ENCODE assay signal across 13 cellular contexts in the genomic region with DNA sequence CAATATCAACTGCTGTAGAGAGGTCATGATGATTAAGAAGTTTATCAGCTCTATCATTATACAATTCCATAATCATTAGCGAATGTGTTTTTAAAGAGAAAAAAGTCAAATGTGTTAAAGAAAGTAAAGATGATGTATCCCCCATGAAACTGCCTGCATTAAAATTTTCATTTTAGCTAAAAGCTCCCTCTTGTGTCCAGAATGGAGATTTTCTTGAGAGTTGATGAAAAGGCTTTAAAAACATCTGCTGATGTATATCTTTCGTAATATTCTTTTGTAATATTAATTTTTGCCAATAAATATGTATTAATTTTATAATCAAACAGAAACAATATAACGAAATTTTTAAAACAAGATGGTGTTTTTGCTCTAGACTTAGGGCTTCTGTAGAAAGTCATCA. TPM values are rescaled to one million over a fixed set of nuclear protein-coding genes. Genes with fewer than 3 reads are reported as not detected.
A peak's percentile ranks its signal among the peaks of the same experiment; 100 is the strongest.
DNase-seq lines count a peak whose midpoint lies in the region; ATAC-seq, FAIRE-seq and TF ChIP-seq lines count a peak whose summit lies in the region.
"Had no signal": no experiment of that assay in that cellular context is flagged by ENCODE, and none has a peak within 500 bp of the region (broad histone marks: within the 10 kb centered on the region; RNA-seq: fewer than 3 reads in every experiment).

No MANE protein-coding gene starts in this region.

- H3K9me3 ChIP-seq in endodermal cell (ENCODE audit: control insufficient read depth, low read length) (peaks cover 11% of the 10 kb centered on the region), small intestine (ENCODE audit: control insufficient read depth, low read depth) (no peaks in the 10 kb centered on the region)

- no peak overlapping the region for H3K27ac Mint-ChIP-seq in activated CD8-positive, alpha-beta T cell treated with anti-CD3 and anti-CD28 coated beads for 36 hours
- H3K27ac Mint-ChIP-seq in activated CD8-positive, alpha-beta T cell treated with anti-CD3 and anti-CD28 coated beads, Interleukin-2, amount 10 ng/mL, durations not matched to agents 7 days and 5 days = no peak overlapping the region
- H3K27ac Mint-ChIP-seq in endodermal cell = no peak overlapping the region
- H3K27ac Mint-ChIP-seq: CD4-positive, CD25-positive, alpha-beta regulatory T cell had no signal

- H3K9ac ChIP-seq in endodermal cell (ENCODE audit: extremely low read depth, low read length, poor library complexity, severe bottlenecking) = no peak overlapping the region

- CTCF ChIA-PET in activated CD8-positive, alpha-beta T cell treated with anti-CD3 and anti-CD28 coated beads for 36 hours (lab: Charles Lee) = interaction anchor here (1.3 kb wide), 1 partner anchor 10 kb away, joined by 3 read pairs; no protein-coding TSS in a partner anchor
- CTCF ChIA-PET in activated CD8-positive, alpha-beta T cell treated with anti-CD3 and anti-CD28 coated beads, Interleukin-2, amount 10 ng/mL, durations not matched to agents 7 days and 5 days (lab: Charles Lee) = no interaction called here

- DNase-seq in activated CD8-positive, alpha-beta T cell treated with anti-CD3 and anti-CD28 coated beads for 36 hours = no peak
- no peak for DNase-seq in activated CD8-positive, alpha-beta T cell treated with anti-CD3 and anti-CD28 coated beads, Interleukin-2, amount 10 ng/mL, durations not matched to agents 7 days and 5 days
- peak; percentile 2 for DNase-seq in NB4 (ENCODE audit: low read depth)
- no peak for DNase-seq in endodermal cell
- DNase-seq in small intestine = no peak
- DNase-seq in GF-D8 (lab: John Stamatoyannopoulos, UW) = no peak
- no peak for DNase-seq in stimulated activated CD4-positive, alpha-beta T cell treated with anti-CD3 and anti-CD28 coated beads, Interleukin-4, amount 100 ng/mL, for 24 hours
- DNase-seq: CD4-positive, CD25-positive, alpha-beta regulatory T cell; mesendoderm; WERI-Rb-1 had no signal

- intact Hi-C loops in activated CD8-positive, alpha-beta T cell treated with anti-CD3 and anti-CD28 coated beads for 36 hours (cut with micrococcal nuclease) = no loop called here

- peaks cover 3% of the 10 kb centered on the region for H3K4me1 Mint-ChIP-seq in activated CD8-positive, alpha-beta T cell treated with anti-CD3 and anti-CD28 coated beads for 36 hours (ENCODE audit: low read depth)
- H3K4me1 Mint-ChIP-seq in activated CD8-positive, alpha-beta T cell treated with anti-CD3 and anti-CD28 coated beads, Interleukin-2, amount 10 ng/mL, durations not matched to agents 7 days and 5 days (ENCODE audit: low read depth) = no peaks in the 10 kb centered on the region
- peaks cover 6% of the 10 kb centered on the region for H3K4me1 Mint-ChIP-seq in endodermal cell
- H3K4me1 Mint-ChIP-seq: central memory CD8-positive, alpha-beta T cell had no signal

- POLR2A ChIA-PET in activated CD8-positive, alpha-beta T cell treated with anti-CD3 and anti-CD28 coated beads for 36 hours (lab: Charles Lee) = no interaction called here
- POLR2A ChIA-PET in activated CD8-positive, alpha-beta T cell treated with anti-CD3 and anti-CD28 coated beads, Interleukin-2, amount 10 ng/mL, durations not matched to agents 7 days and 5 days (lab: Charles Lee) = no interaction called here

- peak; percentile 10 for FAIRE-seq in small intestine (lab: Jason Lieb, UNC)

- TF ChIP-seq CTCF in activated CD8-positive, alpha-beta T cell treated with anti-CD3 and anti-CD28 coated beads for 36 hours (IDR thresholded peaks at IDR 0.05) = peak; percentile 40
- TF ChIP-seq CTCF in NB4 (IDR thresholded peaks at IDR 0.05; ENCODE audit: low read depth, low read length) (peak; percentile 4), endodermal cell (conservative IDR thresholded peaks at IDR 0.05) (peak; percentile 69)

- no peaks in the 10 kb centered on the region for H3K9me3 Mint-ChIP-seq in activated CD8-positive, alpha-beta T cell treated with anti-CD3 and anti-CD28 coated beads for 36 hours
- no peaks in the 10 kb centered on the region for H3K9me3 Mint-ChIP-seq in activated CD8-positive, alpha-beta T cell treated with anti-CD3 and anti-CD28 coated beads, Interleukin-2, amount 10 ng/mL, durations not matched to agents 7 days and 5 days (ENCODE audit: insufficient read depth)
- H3K9me3 Mint-ChIP-seq in endodermal cell = peaks cover 10% of the 10 kb centered on the region
- H3K9me3 Mint-ChIP-seq: central memory CD8-positive, alpha-beta T cell had no signal

- no peak overlapping the region for H3K4me3 Mint-ChIP-seq in activated CD8-positive, alpha-beta T cell treated with anti-CD3 and anti-CD28 coated beads for 36 hours
- no peak overlapping the region for H3K4me3 Mint-ChIP-seq in activated CD8-positive, alpha-beta T cell treated with anti-CD3 and anti-CD28 coated beads, Interleukin-2, amount 10 ng/mL, durations not matched to agents 7 days and 5 days
- H3K4me3 Mint-ChIP-seq in endodermal cell = no peak overlapping the region
- H3K4me3 Mint-ChIP-seq: CD4-positive, CD25-positive, alpha-beta regulatory T cell; central memory CD8-positive, alpha-beta T cell had no signal

- ATAC-seq in activated CD8-positive, alpha-beta T cell treated with anti-CD3 and anti-CD28 coated beads for 36 hours = no peak
- ATAC-seq in activated CD8-positive, alpha-beta T cell treated with anti-CD3 and anti-CD28 coated beads, Interleukin-2, amount 10 ng/mL, durations not matched to agents 7 days and 5 days = no peak
- ATAC-seq in GM21447 (IDR thresholded peaks at IDR 0.05; ENCODE audit: unreplicated experiment) = no peak

- H3K36me3 ChIP-seq in endodermal cell (ENCODE audit: control insufficient read depth, insufficient read depth, low read length) (no peaks in the 10 kb centered on the region), small intestine (ENCODE audit: control insufficient read depth in 2 of 2, insufficient read depth in 2 of 2, low read length in 2 of 2) (no peaks in the 10 kb centered on the region)
- H3K36me3 ChIP-seq: WERI-Rb-1 had no signal

- H3K27me3 ChIP-seq in endodermal cell (ENCODE audit: control insufficient read depth, insufficient read depth, low read length, poor library complexity, severe bottlenecking) = no peaks in the 10 kb centered on the region
- H3K27me3 ChIP-seq in small intestine (ENCODE audit: control insufficient read depth in 2 of 2, insufficient read depth in 2 of 2, low read length in 2 of 2) = no peaks in the 10 kb centered on the region

- H3K27ac ChIP-seq in endodermal cell (ENCODE audit: low read depth, low read length) (no peak overlapping the region), small intestine (ENCODE audit: low read depth in 1 of 2, low read length in 1 of 2) (no peak overlapping the region)
- H3K27ac ChIP-seq: WERI-Rb-1 had no signal

- H3K36me3 Mint-ChIP-seq in activated CD8-positive, alpha-beta T cell treated with anti-CD3 and anti-CD28 coated beads for 36 hours (ENCODE audit: low read depth) = no peaks in the 10 kb centered on the region
- H3K36me3 Mint-ChIP-seq in activated CD8-positive, alpha-beta T cell treated with anti-CD3 and anti-CD28 coated beads, Interleukin-2, amount 10 ng/mL, durations not matched to agents 7 days and 5 days (ENCODE audit: low read depth) = no peaks in the 10 kb centered on the region
- no peaks in the 10 kb centered on the region for H3K36me3 Mint-ChIP-seq in endodermal cell (ENCODE audit: low read depth)
- H3K36me3 Mint-ChIP-seq: CD4-positive, CD25-positive, alpha-beta regulatory T cell had no signal

- peaks cover 6% of the 10 kb centered on the region for H3K27me3 Mint-ChIP-seq in activated CD8-positive, alpha-beta T cell treated with anti-CD3 and anti-CD28 coated beads for 36 hours
- H3K27me3 Mint-ChIP-seq in activated CD8-positive, alpha-beta T cell treated with anti-CD3 and anti-CD28 coated beads, Interleukin-2, amount 10 ng/mL, durations not matched to agents 7 days and 5 days (ENCODE audit: low read depth) = peaks cover 16% of the 10 kb centered on the region
- H3K27me3 Mint-ChIP-seq in endodermal cell (ENCODE audit: insufficient read depth) = peaks cover 39% of the 10 kb centered on the region
- H3K27me3 Mint-ChIP-seq: CD4-positive, CD25-positive, alpha-beta regulatory T cell; central memory CD8-positive, alpha-beta T cell had no signal

- 20% methylated on average over 1 of the region's 3 CpGs; no CpG with 5 or more reads in 1 of the 2 experiments for WGBS in endodermal cell (ENCODE audit: insufficient coverage in 1 of 2, insufficient read length in 1 of 2), 2 experiments
- 55 to 74% (median 56%) methylated on average over 3 of the region's 3 CpGs for WGBS in small intestine, 3 donors

- H3K4me3 ChIP-seq in NB4 (ENCODE audit: low read depth, low read length) = no peak overlapping the region
- H3K4me3 ChIP-seq in endodermal cell (ENCODE audit: low read length) = no peak overlapping the region
- H3K4me3 ChIP-seq in small intestine (ENCODE audit: low read depth in 1 of 2, low read length in 2 of 2) = no peak overlapping the region

- TF ChIP-seq POLR2A in NB4 (IDR thresholded peaks at IDR 0.05; ENCODE audit: extremely low read depth, insufficient read length) = no peak

- H3K4me1 ChIP-seq in endodermal cell (ENCODE audit: control insufficient read depth, insufficient read depth, low read length) (no peaks in the 10 kb centered on the region), small intestine (ENCODE audit: control insufficient read depth in 2 of 2, insufficient read depth in 1 of 2, low read depth in 1 of 2, low read length in 1 of 2) (no peaks in the 10 kb centered on the region)

RNA-seq across cellular contexts. Expression of gene LHFPL1, which starts 52.1 kb away (rescaled TPM):
- 1 to 10 TPM in 1 of 2 experiments, under 1 TPM in 1; 0.68 to 1.0 TPM for total RNA-seq in activated CD8-positive, alpha-beta T cell treated with anti-CD3 and anti-CD28 coated beads for 36 hours
- under 1 TPM; 0.37 to 0.63 TPM for total RNA-seq in activated CD8-positive, alpha-beta T cell treated with anti-CD3 and anti-CD28 coated beads, Interleukin-2, amount 10 ng/mL, durations not matched to agents 7 days and 5 days
- 1 to 10 TPM; 1.1 to 9.9 TPM for total RNA-seq in endodermal cell
- 0.85 TPM for polyA plus RNA-seq in endodermal cell (2013, experiment 1 of 2)
- 0.41 TPM for polyA plus RNA-seq in endodermal cell (2013, experiment 2 of 2)
- under 1 TPM in 1 of 3 donors, not detected in 2; 0.13 TPM for polyA plus RNA-seq in small intestine
- total RNA-seq: glomerular endothelial cell had no signal

Comparison
In these comparisons a context has a peak if more than half of its experiments do, and no peak if none do; other contexts are left out.
1. CTCF ChIP-seq: peak in every context shown above with its lines; median percentile 69 in endodermal cell; 40 in activated CD8-positive, alpha-beta T cell treated with anti-CD3 and anti-CD28 coated beads for 36 hours; 4 in NB4.